ENCODE assay signal across 8 cellular contexts in genomic region chr10:97542169-97543024, GRCh38.
A peak's percentile ranks its signal among the peaks of the same experiment; 100 is the strongest.
DNase-seq lines count a peak whose midpoint lies in the region; ATAC-seq and TF ChIP-seq lines count a peak whose summit lies in the region.

No MANE protein-coding gene starts in this region.

- H3K27me3 ChIP-seq in neuron (ENCODE audit: insufficient read depth, low read length) (no peaks in the 10 kb centered on the region), tibial artery (no peaks in the 10 kb centered on the region)

- intact Hi-C loops in tibial artery (cut with DNase I; ENCODE audit: low total_unique reads): no loop called here

- H3K27ac ChIP-seq in tibial artery: peak overlapping the region; percentile 78 to 88

- H3K36me3 ChIP-seq in neuron (ENCODE audit: insufficient read depth, low read length) (no peaks in the 10 kb centered on the region), tibial artery (no peaks in the 10 kb centered on the region)

- peaks cover 18% of the 10 kb centered on the region for H3K4me1 ChIP-seq in neuron (ENCODE audit: insufficient read depth, low read length)
- H3K4me1 ChIP-seq in tibial artery: peaks cover 4 to 57% (median 45%) of the 10 kb centered on the region in 4 donors

- no peak for ATAC-seq in HG03045 (IDR thresholded peaks at IDR 0.05; ENCODE audit: unreplicated experiment)

- H3K4me3 ChIP-seq in fibroblast of pulmonary artery (replicated peaks; ENCODE audit: low read depth, low read length) (peak overlapping the region; percentile 17), neuron (ENCODE audit: low read length) (no peak overlapping the region), tibial artery (no peak overlapping the region)

- H2AFZ ChIP-seq in neuron (ENCODE audit: low read depth, low read length): peak overlapping the region; percentile 28

- in situ Hi-C loops in ACHN (cut with HindIII; ENCODE audit: low pct_ligation_motif_present, low pct_unique_long_range_greater_than_20kb, low sequenced_read_pairs): no loop called here

- TF ChIP-seq CTCF in fibroblast of pulmonary artery (IDR thresholded peaks at IDR 0.05; ENCODE audit: low read length, missing control alignments) (no peak), tibial artery (IDR thresholded peaks at IDR 0.05) (no peak)

- H3K9me3 ChIP-seq in neuron (ENCODE audit: low read length) (no peaks in the 10 kb centered on the region), tibial artery (no peaks in the 10 kb centered on the region)

- DNase-seq in ACHN: peak; percentile 89
- peak; percentile 88 for DNase-seq in HS-5 (ENCODE audit: low read depth)
- peak; percentile 35 for DNase-seq in activated CD8-positive, alpha-beta memory T cell treated with anti-CD3 and anti-CD28 coated beads, Interleukin-2, amount 50 U/mL, for 4 hours
- peak; percentile 98 for DNase-seq in fibroblast of pulmonary artery (ENCODE audit: low read depth)
- peak; percentile 85 to 89 for DNase-seq in tibial artery
- no peak for DNase-seq in GF-D8 (lab: John Stamatoyannopoulos, UW)
